ENCODE assay signal across 8 cellular contexts in genomic region chr15:43511012-43511885, GRCh38. TPM values are rescaled to one million over a fixed set of nuclear protein-coding genes. Genes with fewer than 3 reads are reported as not detected.
DNase-seq lines count a peak whose midpoint lies in the region; ATAC-seq and TF ChIP-seq lines count a peak whose summit lies in the region.

No MANE protein-coding gene starts in this region.

- peaks cover 57% of the 10 kb centered on the region for H3K4me1 Mint-ChIP-seq in activated CD8-positive, alpha-beta memory T cell treated with anti-CD3 and anti-CD28 coated beads, Interleukin-2, amount 10 ng/mL, durations not matched to agents 7 days and 5 days

- H3K27me3 Mint-ChIP-seq in activated CD8-positive, alpha-beta memory T cell treated with anti-CD3 and anti-CD28 coated beads, Interleukin-2, amount 10 ng/mL, durations not matched to agents 7 days and 5 days, result no peaks in the 10 kb centered on the region

- no peaks in the 10 kb centered on the region for H3K9me3 ChIP-seq in Loucy (ENCODE audit: insufficient read depth, low read depth, low read length)

- no peaks in the 10 kb centered on the region for H3K9me3 Mint-ChIP-seq in activated CD8-positive, alpha-beta memory T cell treated with anti-CD3 and anti-CD28 coated beads, Interleukin-2, amount 10 ng/mL, durations not matched to agents 7 days and 5 days (ENCODE audit: low read depth)

- no peaks in the 10 kb centered on the region for H3K36me3 ChIP-seq in Loucy (ENCODE audit: insufficient read depth, low read length)

- peak overlapping the region; percentile 58 for H3K27ac Mint-ChIP-seq in activated CD8-positive, alpha-beta memory T cell treated with anti-CD3 and anti-CD28 coated beads, Interleukin-2, amount 10 ng/mL, durations not matched to agents 7 days and 5 days

- CTCF ChIA-PET in activated CD8-positive, alpha-beta memory T cell treated with anti-CD3 and anti-CD28 coated beads, Interleukin-2, amount 10 ng/mL, durations not matched to agents 7 days and 5 days (lab: Charles Lee), result interaction anchor here (0.6 to 7.3 kb wide), 11 partner anchors 10 to 274 kb away, joined by 3 to 66 read pairs (median 4); partner anchors contain the start of gene TP53BP1

- peaks cover 2% of the 10 kb centered on the region for H3K36me3 Mint-ChIP-seq in activated CD8-positive, alpha-beta memory T cell treated with anti-CD3 and anti-CD28 coated beads, Interleukin-2, amount 10 ng/mL, durations not matched to agents 7 days and 5 days

- peak; percentile 50 for DNase-seq in activated CD8-positive, alpha-beta memory T cell treated with anti-CD3 and anti-CD28 coated beads, Interleukin-2, amount 10 ng/mL, durations not matched to agents 7 days and 5 days
- no peak for DNase-seq in activated CD8-positive, alpha-beta memory T cell treated with anti-CD3 and anti-CD28 coated beads for 24 hours
- DNase-seq in fibroblast of the aortic adventitia (ENCODE audit: low read depth), result peak; percentile 21
- DNase-seq in pons (ENCODE audit: low spot score), result peak; percentile 34
- no peak for DNase-seq in NCI-H2029 (lab: John Stamatoyannopoulos, UW)

- H3K4me3 ChIP-seq in Loucy (ENCODE audit: low read length, poor library complexity, severe bottlenecking) (peak overlapping the region; percentile 72), WI38 (ENCODE audit: low read depth, low read length) (peak overlapping the region; percentile 65), fibroblast of the aortic adventitia (ENCODE audit: low read depth, low read length) (peak overlapping the region; percentile 85)

- H3K4me3 Mint-ChIP-seq in activated CD8-positive, alpha-beta memory T cell treated with anti-CD3 and anti-CD28 coated beads, Interleukin-2, amount 10 ng/mL, durations not matched to agents 7 days and 5 days, result peak overlapping the region; percentile 94

- no peak for ATAC-seq in activated CD8-positive, alpha-beta memory T cell treated with anti-CD3 and anti-CD28 coated beads, Interleukin-2, amount 10 ng/mL, durations not matched to agents 7 days and 5 days
- no peak for ATAC-seq in HG02623 (IDR thresholded peaks at IDR 0.05; ENCODE audit: unreplicated experiment)

- peaks cover 48% of the 10 kb centered on the region for H3K4me1 ChIP-seq in Loucy (ENCODE audit: insufficient read depth, low read length, poor library complexity, severe bottlenecking)

- H3K27me3 ChIP-seq in Loucy (ENCODE audit: insufficient read depth, low read length, poor library complexity, severe bottlenecking), result no peaks in the 10 kb centered on the region

- peak overlapping the region; percentile 52; the same call in 1 of the 2 replicates for H2AFZ ChIP-seq in Loucy (ENCODE audit: low read length)

- H4K20me1 ChIP-seq in Loucy (ENCODE audit: insufficient read depth, low read length, poor library complexity, severe bottlenecking), result no peaks in the 10 kb centered on the region

- H3F3A ChIP-seq in Loucy (ENCODE audit: low read depth), result no peaks in the 10 kb centered on the region

- no peaks in the 10 kb centered on the region for H3K9me2 ChIP-seq in Loucy (replicated peaks; ENCODE audit: low read depth, low read length)

- peak overlapping the region; percentile 90 for H3K4me2 ChIP-seq in Loucy (ENCODE audit: low read depth, low read length, poor library complexity, severe bottlenecking)

- peaks cover 16% of the 10 kb centered on the region for H3K79me2 ChIP-seq in Loucy (ENCODE audit: insufficient read depth, low read length)

- TF ChIP-seq CTCF in Loucy (conservative IDR thresholded peaks at IDR 0.05; ENCODE audit: low read length) (peak; percentile 48), WI38 (IDR thresholded peaks at IDR 0.05; ENCODE audit: low read depth, low read length) (peak; percentile 26; the same call in 1 of the 2 replicates), fibroblast of the aortic adventitia (IDR thresholded peaks at IDR 0.05; ENCODE audit: insufficient read depth, low read length) (peak; percentile 44)

- H3K9ac ChIP-seq in Loucy (ENCODE audit: low read depth, low read length, poor library complexity, severe bottlenecking), result no peak overlapping the region

RNA-seq across cellular contexts. Expression of gene MAP1A, which starts 6.2 kb away (rescaled TPM):
- total RNA-seq in activated CD8-positive, alpha-beta memory T cell treated with anti-CD3 and anti-CD28 coated beads, Interleukin-2, amount 10 ng/mL, durations not matched to agents 7 days and 5 days, result 1 to 10 TPM; 3.0 to 7.8 TPM
- 43.9 and 108 TPM in 2 replicates for total RNA-seq in fibroblast of the aortic adventitia (ENCODE audit: low replicate concordance)

RNA-seq across cellular contexts. Expression of gene TP53BP1, which starts 18.3 kb away (rescaled TPM):
- total RNA-seq in activated CD8-positive, alpha-beta memory T cell treated with anti-CD3 and anti-CD28 coated beads, Interleukin-2, amount 10 ng/mL, durations not matched to agents 7 days and 5 days, result 10 to 100 TPM; 23.3 to 25.8 TPM
- 71.9 and 106 TPM in 2 replicates for total RNA-seq in fibroblast of the aortic adventitia (ENCODE audit: low replicate concordance)

Comparison
In these comparisons a context has a peak if more than half of its experiments do, and no peak if none do; other contexts are left out.
1. DNase-seq: peak in activated CD8-positive, alpha-beta memory T cell treated with anti-CD3 and anti-CD28 coated beads, Interleukin-2, amount 10 ng/mL, durations not matched to agents 7 days and 5 days (single experiment), fibroblast of the aortic adventitia (single experiment) and pons (single experiment); none in activated CD8-positive, alpha-beta memory T cell treated with anti-CD3 and anti-CD28 coated beads for 24 hours (single experiment) and NCI-H2029 (single experiment).
2. Peak in every context shown above with its lines, with median percentiles within 50 percentile points of each other: H3K4me3 ChIP-seq and CTCF ChIP-seq.